In the genomic region with DNA sequence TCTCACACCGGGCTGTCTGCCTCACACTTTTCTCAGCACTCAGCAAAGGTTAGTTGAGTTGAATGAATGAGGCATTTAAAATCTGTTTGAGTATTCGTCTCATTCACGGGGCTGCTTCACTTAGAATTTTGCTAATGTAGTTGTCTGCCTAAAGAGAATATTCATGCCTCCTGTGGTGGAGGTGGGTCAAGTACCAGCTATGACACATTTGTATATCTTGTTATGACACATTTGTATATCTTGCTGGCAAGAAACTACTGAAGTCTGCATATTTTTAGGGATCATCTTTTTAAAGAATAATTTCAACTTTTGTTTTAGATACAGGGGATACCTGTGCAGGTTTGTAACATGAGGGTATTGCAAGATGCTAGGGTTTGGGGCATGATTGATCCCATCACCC, we compare ENCODE assay signal across 15 cellular contexts. TPM values are rescaled to one million over a fixed set of nuclear protein-coding genes. Genes with fewer than 3 reads are reported as not detected.
DNase-seq lines count a peak whose midpoint lies in the region; ATAC-seq, FAIRE-seq and TF ChIP-seq lines count a peak whose summit lies in the region.
"Had no signal": no experiment of that assay in that cellular context is flagged by ENCODE, and none has a peak within 500 bp of the region (broad histone marks: within the 10 kb centered on the region; RNA-seq: fewer than 3 reads in every experiment).

No MANE protein-coding gene starts in this region.

- H3K9me3 ChIP-seq in PC-3 (ENCODE audit: low read length) = no peaks in the 10 kb centered on the region
- H3K9me3 ChIP-seq in MM.1S (replicated peaks; ENCODE audit: insufficient read depth, low read length) = no peaks in the 10 kb centered on the region
- no peaks in the 10 kb centered on the region for H3K9me3 ChIP-seq in testis
- H3K9me3 ChIP-seq: BE2C had no signal

- no peaks in the 10 kb centered on the region for H3F3A ChIP-seq in PC-3 (ENCODE audit: low read length, unreplicated experiment)
- no peaks in the 10 kb centered on the region for H3F3A ChIP-seq in MM.1S (ENCODE audit: insufficient read depth, low read length)

- peaks cover 6% of the 10 kb centered on the region; the same call in 1 of the 2 replicates for H4K20me1 ChIP-seq in PC-3 (ENCODE audit: low read length)
- H4K20me1 ChIP-seq in MM.1S (ENCODE audit: insufficient read depth, low read length) = no peaks in the 10 kb centered on the region

- H3K9me2 ChIP-seq in PC-3 (replicated peaks; ENCODE audit: low read length) (no peaks in the 10 kb centered on the region), MM.1S (replicated peaks; ENCODE audit: insufficient read depth, low read length) (no peaks in the 10 kb centered on the region)

- no peak overlapping the region for H3K27ac Mint-ChIP-seq in mesothelial cell of epicardium
- H3K27ac Mint-ChIP-seq: CD4-positive, alpha-beta memory T cell had no signal

- POLR2A ChIA-PET in PC-3 (lab: Charles Lee; ENCODE audit: unreplicated experiment) = no interaction called here

- peak; percentile 85 for ATAC-seq in PC-3
- peak; percentile 57 for ATAC-seq in foreskin keratinocyte

- no TSS peak for BruUV-seq in PC-3 (replicated peaks; lab: Mats Ljungman, UMichigan)

- H3K4me3 Mint-ChIP-seq in mesothelial cell of epicardium = no peak overlapping the region
- H3K4me3 Mint-ChIP-seq: CD4-positive, alpha-beta memory T cell had no signal

- H3K27me3 ChIP-seq in PC-3 (ENCODE audit: low read length) (no peaks in the 10 kb centered on the region), foreskin keratinocyte (no peaks in the 10 kb centered on the region), MM.1S (replicated peaks; ENCODE audit: insufficient read depth, low read length) (no peaks in the 10 kb centered on the region), testis (no peaks in the 10 kb centered on the region)
- H3K27me3 ChIP-seq: BE2C had no signal

- WGBS in testis, 2 donors = 85 to 89% methylated on average over 3 of the region's 3 CpGs

- intact Hi-C loops in PC-3 (cut with micrococcal nuclease) (no loop called here), testis (cut with DNase I; ENCODE audit: low total_unique reads) (no loop called here)

- H2AFZ ChIP-seq in PC-3 (ENCODE audit: low read length) (no peak overlapping the region), MM.1S (ENCODE audit: low read length) (no peak overlapping the region)

- H3K36me3 ChIP-seq in PC-3 (ENCODE audit: low read depth, low read length) (no peaks in the 10 kb centered on the region), MM.1S (replicated peaks; ENCODE audit: insufficient read depth, low read length) (no peaks in the 10 kb centered on the region), testis (ENCODE audit: low read depth, missing control alignments) (no peaks in the 10 kb centered on the region)
- H3K36me3 ChIP-seq: BE2C had no signal

- TF ChIP-seq CTCF in PC-3 (conservative IDR thresholded peaks at IDR 0.05; ENCODE audit: low read depth, low read length) (no peak), foreskin keratinocyte (conservative IDR thresholded peaks at IDR 0.05) (no peak), MM.1S (IDR thresholded peaks at IDR 0.05; ENCODE audit: low read length) (no peak), mesothelial cell of epicardium (IDR thresholded peaks at IDR 0.05; ENCODE audit: unreplicated experiment) (no peak), testis (IDR thresholded peaks at IDR 0.05) (no peak)

- DNase-seq in ELR (ENCODE audit: low read depth) = peak; percentile 42
- peak; percentile 16 for DNase-seq in H54 (ENCODE audit: insufficient read length, low spot score)
- peak; percentile 32 for DNase-seq in PC-3
- peak in 1 of 2 donors; percentile 13 for DNase-seq in foreskin keratinocyte
- no peak for DNase-seq in MM.1S
- DNase-seq in mesothelial cell of epicardium (ENCODE audit: low spot score in 2 of 2, unreplicated experiment in 2 of 2) = no peak
- no peak for DNase-seq in testis
- DNase-seq in NCI-H82 treated with DMSO at 0.1 percent for 48 hours (lab: John Stamatoyannopoulos, UW; ENCODE audit: unreplicated experiment) = no peak
- DNase-seq: BE2C; CD4-positive, alpha-beta memory T cell; DMS79 had no signal

- CTCF ChIA-PET in PC-3 (lab: Charles Lee) = interaction anchor here (1.2 kb wide), 1 partner anchor 165 kb away, joined by 4 read pairs; no protein-coding TSS in a partner anchor

- TF ChIP-seq POLR2A in H54 (IDR thresholded peaks at IDR 0.05; ENCODE audit: low read depth, low read length) = no peak
- TF ChIP-seq POLR2A in testis (IDR thresholded peaks at IDR 0.05) = no peak

- no peak for FAIRE-seq in H54 (lab: Jason Lieb, UNC)
- FAIRE-seq: A204.1, G401.6, GM12892 had no signal

- H3K27ac ChIP-seq in PC-3 (ENCODE audit: low read length) (no peak overlapping the region), foreskin keratinocyte (no peak overlapping the region), MM.1S (ENCODE audit: low read length) (no peak overlapping the region), testis (no peak overlapping the region)
- H3K27ac ChIP-seq: C4-2B had no signal

- H3K9me3 Mint-ChIP-seq in mesothelial cell of epicardium = peaks cover 27% of the 10 kb centered on the region

- no peak overlapping the region for H3K9ac ChIP-seq in PC-3 (ENCODE audit: low read length)
- no peak overlapping the region for H3K9ac ChIP-seq in MM.1S (ENCODE audit: low read length)

- H3K4me1 ChIP-seq in PC-3 (ENCODE audit: insufficient read depth, low read length) (peaks cover 8% of the 10 kb centered on the region; the same call in 1 of the 2 replicates), foreskin keratinocyte (no peaks in the 10 kb centered on the region), MM.1S (ENCODE audit: low read length) (no peaks in the 10 kb centered on the region), testis (peaks cover 10% of the 10 kb centered on the region)
- H3K4me1 ChIP-seq: BE2C had no signal

- peaks cover 11% of the 10 kb centered on the region for H3K4me1 Mint-ChIP-seq in mesothelial cell of epicardium
- H3K4me1 Mint-ChIP-seq: CD4-positive, alpha-beta memory T cell had no signal

- H3K4me3 ChIP-seq in PC-3 (ENCODE audit: low read length) = no peak overlapping the region
- no peak overlapping the region for H3K4me3 ChIP-seq in MM.1S (ENCODE audit: low read length)
- no peak overlapping the region for H3K4me3 ChIP-seq in testis

- no peaks in the 10 kb centered on the region for H3K27me3 Mint-ChIP-seq in mesothelial cell of epicardium (ENCODE audit: low read depth)

- peaks cover 96% of the 10 kb centered on the region for H3K79me2 ChIP-seq in PC-3 (ENCODE audit: low read length)
- no peaks in the 10 kb centered on the region for H3K79me2 ChIP-seq in MM.1S (ENCODE audit: low read length)

- H3K4me2 ChIP-seq in PC-3 (ENCODE audit: low read length) = no peak overlapping the region
- no peak overlapping the region for H3K4me2 ChIP-seq in MM.1S (ENCODE audit: low read depth, low read length)

- peaks cover 21% of the 10 kb centered on the region for H3K36me3 Mint-ChIP-seq in mesothelial cell of epicardium
- H3K36me3 Mint-ChIP-seq: CD4-positive, alpha-beta memory T cell had no signal

RNA-seq across cellular contexts. Expression of gene LDLRAD3, which starts 43.1 kb away (rescaled TPM):
- total RNA-seq in PC-3 (2014; rRNA removed) (15.3 and 15.6 TPM in 2 replicates), foreskin keratinocyte (9.6 and 9.9 TPM in 2 replicates), mesothelial cell of epicardium (37.9 to 40.7 TPM (median 39.1 TPM) in 3 replicates), testis (10 to 100 TPM; 12.0 to 14.6 TPM)
- polyA plus RNA-seq in foreskin keratinocyte (4.0 and 5.0 TPM in 2 replicates), testis (ENCODE audit: insufficient read depth, low read depth, low replicate concordance) (7.1 TPM)
- total RNA-seq: CD4-positive, alpha-beta memory T cell had no signal
- polyA plus RNA-seq: CD4-positive, alpha-beta memory T cell had no signal

Comparison
In these comparisons a context has a peak if more than half of its experiments do, and no peak if none do; other contexts are left out.
1. DNase-seq: peak in ELR (single experiment), H54 (single experiment) and PC-3 (single experiment); none in MM.1S (single experiment), mesothelial cell of epicardium (0 of 2), testis (single experiment) and NCI-H82 treated with DMSO at 0.1 percent for 48 hours (single experiment).